Comparison of ENCODE assay signal across 10 cellular contexts in the genomic region with DNA sequence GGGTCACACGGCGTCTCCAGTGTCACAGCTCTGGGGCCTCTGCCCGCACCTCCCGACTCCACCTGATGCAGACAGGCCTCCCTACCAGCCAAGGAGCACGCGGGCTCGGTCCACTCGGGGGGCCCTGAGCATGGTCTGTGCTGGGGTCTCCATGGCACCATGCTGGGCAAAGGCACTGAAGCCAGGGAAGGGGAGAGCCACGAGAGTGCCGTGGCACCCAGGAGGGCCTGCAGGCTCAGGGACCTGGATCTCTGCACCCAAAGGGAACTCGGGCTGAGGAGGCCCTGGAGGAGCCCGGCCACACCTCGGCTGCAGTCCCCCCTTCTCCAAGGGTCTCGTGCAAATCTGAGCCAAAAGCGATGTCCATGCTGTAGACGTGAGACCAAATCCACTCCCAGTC. TPM values are rescaled to one million over a fixed set of nuclear protein-coding genes. Genes with fewer than 3 reads are reported as not detected.
DNase-seq lines count a peak whose midpoint lies in the region; ATAC-seq and TF ChIP-seq lines count a peak whose summit lies in the region.
"Not testable (repeated sequence)": the region's sequence is repeated elsewhere in the genome, so short reads cannot be mapped to it uniquely, and the experiment has no call there.
"Had no signal": no experiment of that assay in that cellular context is flagged by ENCODE, and none has a peak within 500 bp of the region (broad histone marks: within the 10 kb centered on the region; RNA-seq: fewer than 3 reads in every experiment).

No MANE protein-coding gene starts in this region.

- H3K4me1 ChIP-seq in BE2C; osteoblast (ENCODE audit: insufficient read depth, low read length); upper lobe of right lung: not testable (repeated sequence)

- H3K9me3 ChIP-seq in BE2C; osteoblast (ENCODE audit: low read depth, low read length); upper lobe of right lung: not testable (repeated sequence)

- H3K4me1 Mint-ChIP-seq in WTC11, result not testable (repeated sequence)

- H3K27me3 ChIP-seq in BE2C; osteoblast (ENCODE audit: insufficient read depth, low read length); upper lobe of right lung: not testable (repeated sequence)

- not testable (repeated sequence) for H2AFZ ChIP-seq in osteoblast (ENCODE audit: low read length)

- not testable (repeated sequence) for H3K4me3 Mint-ChIP-seq in WTC11

- H3K79me2 ChIP-seq in osteoblast (ENCODE audit: insufficient read depth, low read length), result not testable (repeated sequence)

- POLR2A ChIA-PET in WTC11 (lab: Charles Lee), result not testable (repeated sequence)

- DNase-seq in BE2C (peak; percentile 7), WTC11 (ENCODE audit: low spot score) (peak; percentile 10), Right ventricle myocardium superior (peak; percentile 26), left lobe of liver (ENCODE audit: low spot score) (peak; percentile 47), osteoblast (ENCODE audit: insufficient read length, low spot score, missing footprints) (peak; percentile 43), upper lobe of right lung (peak; percentile 65)
- peak; percentile 13 for DNase-seq in activated naive CD4-positive, alpha-beta T cell treated with anti-CD3 and anti-CD28 coated beads, Interleukin-2, amount 50 U/mL, for 16 hours
- peak; percentile 1 for DNase-seq in stimulated activated CD4-positive, alpha-beta T cell treated with anti-CD3 and anti-CD28 coated beads, Interleukin-1b, Interleukin-23, amount 100 ng/mL, for 48 hours

- intact Hi-C loops in Right ventricle myocardium superior (cut with DNase I); upper lobe of right lung (cut with DNase I): not testable (repeated sequence)

- not testable (repeated sequence) for H3K9me3 Mint-ChIP-seq in WTC11

- not testable (repeated sequence) for H3K27me3 Mint-ChIP-seq in WTC11 (ENCODE audit: low read depth)

- CTCF ChIA-PET in WTC11 (lab: Charles Lee), result not testable (repeated sequence)

- H3K36me3 ChIP-seq in BE2C; osteoblast (ENCODE audit: insufficient read depth, low read length); upper lobe of right lung: not testable (repeated sequence)

- H3K27ac Mint-ChIP-seq in WTC11, result not testable (repeated sequence)

- H3K4me2 ChIP-seq in osteoblast (ENCODE audit: insufficient read depth, low read length), result not testable (repeated sequence)

- H4K20me1 ChIP-seq in osteoblast (ENCODE audit: insufficient read depth, low read length), result not testable (repeated sequence)

- H3K36me3 Mint-ChIP-seq in WTC11, result not testable (repeated sequence)

- not testable (repeated sequence) for TF ChIP-seq CTCF in BE2C (IDR thresholded peaks at IDR 0.05; ENCODE audit: low read depth, low read length); WTC11 (IDR thresholded peaks at IDR 0.05); osteoblast (IDR thresholded peaks at IDR 0.05; ENCODE audit: extremely low read depth, low read depth, low read length); upper lobe of right lung (IDR thresholded peaks at IDR 0.05)

- not testable (repeated sequence) for ATAC-seq in WTC11; Right ventricle myocardium superior (ENCODE audit: poor library complexity); left lobe of liver; upper lobe of right lung

- H3K4me3 ChIP-seq in BE2C (ENCODE audit: low read depth, low read length); osteoblast (ENCODE audit: insufficient read depth, low read length); upper lobe of right lung: not testable (repeated sequence)

- not testable (repeated sequence) for H3K27ac ChIP-seq in osteoblast (ENCODE audit: low read depth, low read length); upper lobe of right lung

RNA-seq across cellular contexts. Expression of a gene that starts 6.4 kb away (rescaled TPM):
- 29.7 TPM for polyA plus RNA-seq in BE2C (2012; ENCODE audit: insufficient read depth, insufficient read length, low read depth)
- total RNA-seq in WTC11 (2021) (21.4 to 37.5 TPM (median 37.3 TPM) in 3 replicates), Right ventricle myocardium superior (55.6 TPM), left lobe of liver (19.1 TPM), osteoblast (1.2 and 1.8 TPM in 2 replicates), upper lobe of right lung (12.6 TPM)
- polyA plus RNA-seq: IgD-negative memory B cell had no signal

RNA-seq across cellular contexts. Expression of a gene that starts 48.2 kb away (rescaled TPM):
- 80.4 TPM for polyA plus RNA-seq in BE2C (2012; ENCODE audit: insufficient read depth, insufficient read length, low read depth)
- total RNA-seq in WTC11 (2021) (50.5 to 55.6 TPM (median 50.9 TPM) in 3 replicates), Right ventricle myocardium superior (28.0 TPM), left lobe of liver (19.0 TPM), osteoblast (29.8 and 35.8 TPM in 2 replicates), upper lobe of right lung (33.8 TPM)

RNA-seq across cellular contexts. Expression of a gene that starts 48.3 kb away (rescaled TPM):
- polyA plus RNA-seq in BE2C (2012; ENCODE audit: insufficient read depth, insufficient read length, low read depth), result 8.8 TPM
- total RNA-seq in WTC11 (2021) (31.4 to 35.0 TPM (median 33.7 TPM) in 3 replicates), Right ventricle myocardium superior (0.48 TPM), left lobe of liver (1.0 TPM), osteoblast (3.8 and 4.0 TPM in 2 replicates), upper lobe of right lung (0.81 TPM)

RNA-seq across cellular contexts. Expression of a gene that starts 59.9 kb away (rescaled TPM):
- 21.0 TPM for polyA plus RNA-seq in BE2C (2012; ENCODE audit: insufficient read depth, insufficient read length, low read depth)
- total RNA-seq in WTC11 (2021) (2.3 to 4.4 TPM (median 3.1 TPM) in 3 replicates), Right ventricle myocardium superior (18.8 TPM), left lobe of liver (6.1 TPM), osteoblast (not detected in 2 replicates), upper lobe of right lung (8.0 TPM)
- total RNA-seq: MCF 10A had no signal
- polyA plus RNA-seq: IgD-negative memory B cell had no signal

Comparison
In these comparisons a context has a peak if more than half of its experiments do, and no peak if none do; other contexts are left out.
1. DNase-seq: peak in every context shown above with its lines; median percentile 65 in upper lobe of right lung; 47 in left lobe of liver; 43 in osteoblast; 26 in Right ventricle myocardium superior; 13 in activated naive CD4-positive, alpha-beta T cell treated with anti-CD3 and anti-CD28 coated beads, Interleukin-2, amount 50 U/mL, for 16 hours; 10 in WTC11; 7 in BE2C; 1 in stimulated activated CD4-positive, alpha-beta T cell treated with anti-CD3 and anti-CD28 coated beads, Interleukin-1b, Interleukin-23, amount 100 ng/mL, for 48 hours.